In the genomic region with DNA sequence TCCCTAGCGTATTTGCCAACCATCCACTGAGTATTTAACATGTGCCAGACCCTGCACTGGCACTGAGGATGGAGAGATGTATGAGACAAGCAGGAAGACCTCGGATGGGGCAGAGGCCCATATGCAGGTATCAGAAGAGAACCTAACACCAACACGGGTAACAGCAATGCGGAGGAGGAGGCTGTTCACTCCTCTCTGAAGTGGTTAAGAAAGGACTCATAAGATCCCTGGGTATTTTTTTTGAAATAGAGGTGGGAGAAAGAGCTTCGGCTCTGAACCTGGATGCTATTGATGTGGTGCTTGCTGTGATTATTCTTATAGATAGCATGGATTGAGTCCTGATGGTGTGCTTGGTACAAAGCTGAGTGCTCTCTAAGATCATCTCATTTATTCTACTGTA, we compare ENCODE assay signal across 24 cellular contexts.
DNase-seq lines count a peak whose midpoint lies in the region; ATAC-seq, FAIRE-seq and TF ChIP-seq lines count a peak whose summit lies in the region.
"Had no signal": no experiment of that assay in that cellular context is flagged by ENCODE, and none has a peak within 500 bp of the region (broad histone marks: within the 10 kb centered on the region; RNA-seq: fewer than 3 reads in every experiment).

No MANE protein-coding gene starts in this region.

- H3K4ac ChIP-seq in H1 (replicated peaks; ENCODE audit: insufficient read length, low read depth, low read length), result no peak overlapping the region

- WGBS in H1 (ENCODE audit: extremely low coverage in 1 of 2, insufficient coverage in 1 of 2, insufficient read length in 1 of 2, insufficient replicate concordance in 2 of 2, low coverage in 1 of 2, low lambda C conversion rate in 2 of 2, missing lambda C conversion rate in 1 of 2), 2 experiments, result 82% methylated on average over 5 of the region's 5 CpGs; no CpG with 5 or more reads in 1 of the 2 experiments

- TF ChIP-seq CTCF in H1 (IDR thresholded peaks at IDR 0.05; ENCODE audit: control extremely low read depth in 1 of 3, insufficient read depth in 1 of 3, low read depth in 1 of 3, low read length in 3 of 3) (no peak), Caco-2 (IDR thresholded peaks at IDR 0.05; ENCODE audit: insufficient read depth in 1 of 2, low read depth in 1 of 2, low read length in 1 of 2, severe bottlenecking in 1 of 2, unreplicated experiment in 1 of 2) (no peak)

- POLR2A ChIA-PET in H1 (lab: Charles Lee; ENCODE audit: partially characterized antibody) (no interaction called here), Caco-2 (lab: Charles Lee) (no interaction called here)

- H3K4me3 ChIP-seq in H1 (ENCODE audit: extremely low read depth in 1 of 4, insufficient read depth in 2 of 4, low read depth in 3 of 4, low read length in 4 of 4) (no peak overlapping the region), Caco-2 (ENCODE audit: low read depth, low read length) (no peak overlapping the region)
- H3K4me3 ChIP-seq: GM23338 had no signal

- H2BK12ac ChIP-seq in H1 (ENCODE audit: low read depth, low read length), result no peak overlapping the region

- no peaks in the 10 kb centered on the region for H3K9me3 Mint-ChIP-seq in activated T-cell treated with anti-CD3 and anti-CD28 coated beads, Interleukin-2, amount 50 U/mL, for 72 hours
- no peaks in the 10 kb centered on the region for H3K9me3 Mint-ChIP-seq in stimulated activated naive CD8-positive, alpha-beta T cell treated with anti-CD3 and anti-CD28 coated beads, Interleukin-15, amount 100 ng/mL, for 72 hours
- H3K9me3 Mint-ChIP-seq in Caco-2 (ENCODE audit: unreplicated experiment), result no peaks in the 10 kb centered on the region
- H3K9me3 Mint-ChIP-seq: HFFc6, IgD-negative memory B cell had no signal

- H3K27me3 ChIP-seq in H1 (replicated peaks in 1 of 4; ENCODE audit: control insufficient read depth in 3 of 4, extremely low read depth in 1 of 4, insufficient read depth in 3 of 4, low read length in 3 of 4) (no peaks in the 10 kb centered on the region), Caco-2 (replicated peaks; ENCODE audit: control insufficient read depth, insufficient read depth, low read length) (peaks cover 2% of the 10 kb centered on the region; the same call in 1 of the 2 replicates)
- H3K27me3 ChIP-seq: BE2C had no signal

- peak in 1 of 2 donors; percentile 18 for DNase-seq in activated T-cell treated with anti-CD3 and anti-CD28 coated beads, Interleukin-2, amount 50 U/mL, for 72 hours
- DNase-seq in activated T-cell treated with anti-CD3 and anti-CD28 coated beads for 4 hours, result no peak
- DNase-seq in stimulated activated naive CD8-positive, alpha-beta T cell treated with anti-CD3 and anti-CD28 coated beads, Interleukin-15, amount 100 ng/mL, for 72 hours, result no peak
- DNase-seq in stimulated activated naive CD8-positive, alpha-beta T cell treated with anti-CD3 and anti-CD28 coated beads, Interleukin-15, Interleukin-2, amounts not matched to agents 100 U/mL and 50 U/mL, for 24 hours, result no peak
- no peak for DNase-seq in H1 (ENCODE audit: low read depth in 1 of 2, low spot score in 2 of 2)
- DNase-seq in Caco-2, result no peak
- DNase-seq: ACHN; BE2C; C1 segment of cervical spinal cord; CD4-positive, CD25-positive, alpha-beta regulatory T cell; CD8-positive, alpha-beta memory T cell; COR-L47; GDM1; H7; HFFc6 had no signal

- intact Hi-C loops in Caco-2 (cut with micrococcal nuclease; ENCODE audit: unreplicated experiment), result loop anchor here (10.0 kb wide), 1 partner anchor 770 kb away; no protein-coding TSS in a partner anchor

- no peak overlapping the region for H3K27ac ChIP-seq in H1 (ENCODE audit: low read depth, low read length)

- H2BK120ac ChIP-seq in H1 (replicated peaks; ENCODE audit: low read depth, low read length), result no peak overlapping the region

- ATAC-seq in activated T-cell treated with anti-CD3 and anti-CD28 coated beads, Interleukin-2, amount 50 U/mL, for 72 hours (replicated peaks in 1 of 2), result peak; percentile 57 to 80
- ATAC-seq in stimulated activated naive CD8-positive, alpha-beta T cell treated with anti-CD3 and anti-CD28 coated beads, Interleukin-15, amount 100 ng/mL, for 72 hours, result peak; percentile 49
- ATAC-seq in stimulated activated naive CD8-positive, alpha-beta T cell treated with anti-CD3 and anti-CD28 coated beads, Interleukin-15, Interleukin-2, amounts not matched to agents 100 U/mL and 50 U/mL, for 24 hours, result no peak
- ATAC-seq in HG02642 (IDR thresholded peaks at IDR 0.05; ENCODE audit: poor library complexity, unreplicated experiment), result no peak
- ATAC-seq: GM23338, HCT116, HepG2 had no signal

- no peak for FAIRE-seq in H1 (lab: Jason Lieb, UNC)
- FAIRE-seq: A204.1, D721Med, GM12892, GM18507, HepG2 had no signal

- H3K9me3 ChIP-seq in H1 (ENCODE audit: insufficient read depth in 2 of 2, low read depth in 1 of 2, low read length in 1 of 2) (no peaks in the 10 kb centered on the region), Caco-2 (no peaks in the 10 kb centered on the region)
- H3K9me3 ChIP-seq: BE2C had no signal

- TF ChIP-seq EP300 in H1 (IDR thresholded peaks at IDR 0.05; ENCODE audit: borderline replicate concordance in 1 of 2, low read depth in 2 of 2, low read length in 2 of 2), result no peak

- CTCF ChIA-PET in H1 (lab: Charles Lee; ENCODE audit: partially characterized antibody), result interaction anchor here (0.6 to 1.2 kb wide), 2 partner anchors 10 to 218 kb away, joined by 3 to 4 read pairs; no protein-coding TSS in a partner anchor
- CTCF ChIA-PET in Caco-2 (lab: Charles Lee), result no interaction called here

- BruUV-seq in Caco-2 (replicated peaks; lab: Mats Ljungman, UMichigan), result no TSS peak

- H3K27me3 Mint-ChIP-seq in activated T-cell treated with anti-CD3 and anti-CD28 coated beads, Interleukin-2, amount 50 U/mL, for 72 hours (ENCODE audit: low read depth), result peaks cover 14% of the 10 kb centered on the region
- H3K27me3 Mint-ChIP-seq in stimulated activated naive CD8-positive, alpha-beta T cell treated with anti-CD3 and anti-CD28 coated beads, Interleukin-15, amount 100 ng/mL, for 72 hours, result peaks cover 7% of the 10 kb centered on the region
- peaks cover 12% of the 10 kb centered on the region for H3K27me3 Mint-ChIP-seq in Caco-2 (ENCODE audit: insufficient read depth, unreplicated experiment)
- H3K27me3 Mint-ChIP-seq: IgD-negative memory B cell had no signal

- H3K36me3 Mint-ChIP-seq in activated T-cell treated with anti-CD3 and anti-CD28 coated beads, Interleukin-2, amount 50 U/mL, for 72 hours (ENCODE audit: insufficient read depth in 2 of 2), result no peaks in the 10 kb centered on the region
- no peaks in the 10 kb centered on the region for H3K36me3 Mint-ChIP-seq in Caco-2 (ENCODE audit: insufficient read depth, unreplicated experiment)
- H3K36me3 Mint-ChIP-seq: IgD-negative memory B cell had no signal

- no peak overlapping the region for H4K5ac ChIP-seq in H1 (ENCODE audit: insufficient read length, low read depth, low read length)

- H4K8ac ChIP-seq in H1 (ENCODE audit: extremely low read depth, insufficient read depth, low read length), result no peak overlapping the region

- peaks cover 0 to 3% of the 10 kb centered on the region in 2 experiments for H4K20me1 ChIP-seq in H1 (replicated peaks in 1 of 2; ENCODE audit: control insufficient read depth in 1 of 2, insufficient read depth in 2 of 2, low read length in 2 of 2)

- H3K14ac ChIP-seq in H1 (ENCODE audit: insufficient read length), result no peak overlapping the region

- no peaks in the 10 kb centered on the region for H3K79me2 ChIP-seq in H1 (ENCODE audit: control insufficient read depth in 1 of 2, insufficient read depth in 2 of 2, low read length in 2 of 2)

- no peak overlapping the region for H3K18ac ChIP-seq in H1 (ENCODE audit: extremely low read depth, low read length)

- H2AFZ ChIP-seq in H1 (ENCODE audit: low read length), result no peak overlapping the region
- H2AFZ ChIP-seq: GM23338 had no signal

- H2BK20ac ChIP-seq in H1 (ENCODE audit: low read length), result no peak overlapping the region

- H3K27ac Mint-ChIP-seq in activated T-cell treated with anti-CD3 and anti-CD28 coated beads, Interleukin-2, amount 50 U/mL, for 72 hours, result no peak overlapping the region
- H3K27ac Mint-ChIP-seq in stimulated activated naive CD8-positive, alpha-beta T cell treated with anti-CD3 and anti-CD28 coated beads, Interleukin-15, amount 100 ng/mL, for 72 hours, result no peak overlapping the region
- H3K27ac Mint-ChIP-seq in Caco-2 (ENCODE audit: unreplicated experiment), result no peak overlapping the region
- H3K27ac Mint-ChIP-seq: CD4-positive, CD25-positive, alpha-beta regulatory T cell; CD8-positive, alpha-beta memory T cell; GM23338; HFFc6; IgD-negative memory B cell had no signal

- H3K4me1 Mint-ChIP-seq in activated T-cell treated with anti-CD3 and anti-CD28 coated beads, Interleukin-2, amount 50 U/mL, for 72 hours (ENCODE audit: low read depth), result peaks cover 44% of the 10 kb centered on the region
- H3K4me1 Mint-ChIP-seq in stimulated activated naive CD8-positive, alpha-beta T cell treated with anti-CD3 and anti-CD28 coated beads, Interleukin-15, amount 100 ng/mL, for 72 hours, result peaks cover 37% of the 10 kb centered on the region
- no peaks in the 10 kb centered on the region for H3K4me1 Mint-ChIP-seq in Caco-2 (ENCODE audit: low read depth, unreplicated experiment)
- H3K4me1 Mint-ChIP-seq: GM23338 had no signal

- no peak overlapping the region for H4K91ac ChIP-seq in H1 (replicated peaks; ENCODE audit: insufficient read length, low read length)

- H2AK5ac ChIP-seq in H1 (ENCODE audit: low read depth, low read length), result no peak overlapping the region

- no peaks in the 10 kb centered on the region for H3K36me3 ChIP-seq in H1 (ENCODE audit: control insufficient read depth in 2 of 4, insufficient read depth in 4 of 4, low read length in 3 of 4)
- no peaks in the 10 kb centered on the region for H3K36me3 ChIP-seq in Caco-2 (ENCODE audit: control insufficient read depth, insufficient read depth, low read length)
- H3K36me3 ChIP-seq: BE2C had no signal

- no peak overlapping the region for H3K56ac ChIP-seq in H1 (replicated peaks; ENCODE audit: insufficient read length, low read depth, low read length)

- no peak overlapping the region for H3K4me2 ChIP-seq in H1 (ENCODE audit: insufficient read depth in 1 of 2, low read depth in 2 of 2, low read length in 2 of 2)
- H3K4me2 ChIP-seq: GM23338 had no signal

- H3K9ac ChIP-seq in H1 (replicated peaks in 1 of 4; ENCODE audit: extremely low read depth in 1 of 4, low read depth in 3 of 4, low read length in 3 of 4), result no peak overlapping the region

- no peaks in the 10 kb centered on the region; a peak in 1 of 7 replicates for H3K4me1 ChIP-seq in H1 (replicated peaks in 1 of 4; ENCODE audit: control insufficient read depth in 3 of 4, insufficient read depth in 4 of 4, low read length in 3 of 4)
- H3K4me1 ChIP-seq in Caco-2, result no peaks in the 10 kb centered on the region

- H2BK15ac ChIP-seq in H1 (ENCODE audit: low read length), result 0 out of 2 replicates have a peak overlapping the region, but pooled peaks have one; percentile 49

- no peak overlapping the region for H3K4me3 Mint-ChIP-seq in activated T-cell treated with anti-CD3 and anti-CD28 coated beads, Interleukin-2, amount 50 U/mL, for 72 hours
- H3K4me3 Mint-ChIP-seq in stimulated activated naive CD8-positive, alpha-beta T cell treated with anti-CD3 and anti-CD28 coated beads, Interleukin-15, amount 100 ng/mL, for 72 hours, result no peak overlapping the region
- no peak overlapping the region for H3K4me3 Mint-ChIP-seq in Caco-2 (ENCODE audit: unreplicated experiment)
- H3K4me3 Mint-ChIP-seq: CD4-positive, CD25-positive, alpha-beta regulatory T cell; CD8-positive, alpha-beta memory T cell; GM23338; HFFc6; IgD-negative memory B cell had no signal

- H3K79me1 ChIP-seq in H1 (ENCODE audit: low read depth, low read length), result no peaks in the 10 kb centered on the region

- no peak for TF ChIP-seq POLR2A in H1 (IDR thresholded peaks at IDR 0.05; ENCODE audit: control extremely low read depth in 1 of 2, low read depth in 2 of 2, low read length in 2 of 2)

- peaks cover 5% of the 10 kb centered on the region for H3K23me2 ChIP-seq in H1 (ENCODE audit: low read depth, low read length)

- TF ChIP-seq RAD21 in H1 (IDR thresholded peaks at IDR 0.05 in 1 of 2, conservative IDR thresholded peaks at IDR 0.05 in 1 of 2; ENCODE audit: low read depth in 2 of 2, low read length in 2 of 2), result no peak

- H2BK5ac ChIP-seq in H1 (ENCODE audit: low read depth, low read length), result no peak overlapping the region

- H3K23ac ChIP-seq in H1 (ENCODE audit: insufficient read length), result no peak overlapping the region

Comparison
In these comparisons a context has a peak if more than half of its experiments do, and no peak if none do; other contexts are left out.
1. ATAC-seq: peak in activated T-cell treated with anti-CD3 and anti-CD28 coated beads, Interleukin-2, amount 50 U/mL, for 72 hours (2 of 2) and stimulated activated naive CD8-positive, alpha-beta T cell treated with anti-CD3 and anti-CD28 coated beads, Interleukin-15, amount 100 ng/mL, for 72 hours (single experiment); none in stimulated activated naive CD8-positive, alpha-beta T cell treated with anti-CD3 and anti-CD28 coated beads, Interleukin-15, Interleukin-2, amounts not matched to agents 100 U/mL and 50 U/mL, for 24 hours (single experiment) and HG02642 (single experiment).